In genomic region chr9:129398101-129398795, GRCh38 we compare ENCODE assay signal across 11 cellular contexts.
"Had no signal": no experiment of that assay in that cellular context is flagged by ENCODE, and none has a peak within 500 bp of the region (broad histone marks: within the 10 kb centered on the region; RNA-seq: fewer than 3 reads in every experiment).

No MANE protein-coding gene starts in this region.

- H3K36me3 Mint-ChIP-seq: naive thymus-derived CD8-positive, alpha-beta T cell had no signal

- H3K27ac Mint-ChIP-seq: effector memory CD8-positive, alpha-beta T cell; T-helper 2 cell treated with Interferon-gamma antibody and Interleukin-4, amounts not matched to agents 5 μg/mL and 100 μg/mL, for 36 hours had no signal

- H3K4me3 Mint-ChIP-seq: effector memory CD8-positive, alpha-beta T cell; naive thymus-derived CD8-positive, alpha-beta T cell; T-helper 2 cell treated with Interferon-gamma antibody and Interleukin-4, amounts not matched to agents 5 μg/mL and 100 μg/mL, for 36 hours had no signal

- H3K4me3 ChIP-seq: skin epidermis, thyroid gland had no signal

- ATAC-seq: activated CD4-positive, CD25-positive, alpha-beta regulatory T cell treated with anti-CD3 and anti-CD28 coated beads, Interleukin-2, amount 50 U/mL, for 24 hours; effector memory CD8-positive, alpha-beta T cell; naive thymus-derived CD8-positive, alpha-beta T cell had no signal

- DNase-seq: activated naive CD4-positive, alpha-beta T cell treated with Interleukin-2 at 50 U/mL for 16 hours; central memory CD4-positive, alpha-beta T cell; cortex of kidney; effector memory CD8-positive, alpha-beta T cell; kidney glomerular epithelial cell; SW 1271 had no signal

- H3K9me3 ChIP-seq: thyroid gland had no signal

- H3K36me3 ChIP-seq: thyroid gland had no signal

- H3K27me3 Mint-ChIP-seq: naive thymus-derived CD8-positive, alpha-beta T cell had no signal

- H3K9me3 Mint-ChIP-seq: effector memory CD8-positive, alpha-beta T cell; naive thymus-derived CD8-positive, alpha-beta T cell; T-helper 2 cell treated with Interferon-gamma antibody and Interleukin-4, amounts not matched to agents 5 μg/mL and 100 μg/mL, for 36 hours had no signal

- H3K27ac ChIP-seq: skin epidermis, thyroid gland had no signal

- H3K27me3 ChIP-seq: thyroid gland had no signal
